In the genomic region with DNA sequence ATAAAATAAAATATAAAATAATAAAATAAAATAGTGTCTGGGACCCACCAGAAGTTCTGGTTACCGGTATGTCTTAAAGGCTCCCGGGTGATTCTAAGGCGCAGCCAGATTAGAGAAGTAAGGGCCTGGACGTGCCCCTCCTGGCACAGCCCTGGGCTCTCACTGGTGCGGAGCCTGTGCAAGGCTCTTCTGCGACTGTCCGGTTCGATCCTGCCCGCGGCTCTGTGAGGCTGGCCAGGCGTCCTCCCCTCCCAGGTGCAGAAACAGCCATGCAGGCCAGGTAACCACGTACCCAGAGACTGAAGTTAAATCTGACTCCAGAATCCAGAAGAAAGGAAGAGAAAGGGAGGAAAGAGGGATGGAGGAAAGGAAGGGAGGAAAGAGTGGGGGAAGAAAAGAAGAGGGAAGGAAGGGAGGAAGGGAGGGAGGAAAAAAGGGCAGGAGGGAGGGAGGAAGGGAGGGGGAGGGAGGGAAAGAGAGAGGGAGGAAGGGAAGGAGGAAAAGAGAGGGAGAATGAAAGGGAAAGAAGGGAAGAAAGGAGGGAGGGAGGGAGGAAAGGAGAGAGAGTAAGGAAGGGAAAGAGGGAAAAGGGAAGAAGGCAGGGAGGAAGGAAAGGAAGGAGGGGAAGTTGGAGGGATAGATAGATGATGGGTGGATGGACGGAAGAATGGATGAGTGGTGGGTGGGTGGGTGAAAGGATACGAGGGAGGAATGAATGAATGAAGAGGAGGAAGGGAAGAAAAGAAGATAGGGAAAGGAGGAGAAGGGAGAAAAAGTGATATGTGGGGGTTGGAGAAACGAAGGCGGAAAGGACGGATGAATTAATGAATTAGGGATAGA, we compare ENCODE assay signal across 11 cellular contexts. TPM values are rescaled to one million over a fixed set of nuclear protein-coding genes. Genes with fewer than 3 reads are reported as not detected.
DNase-seq lines count a peak whose midpoint lies in the region; ATAC-seq and TF ChIP-seq lines count a peak whose summit lies in the region.
"Had no signal": no experiment of that assay in that cellular context is flagged by ENCODE, and none has a peak within 500 bp of the region (broad histone marks: within the 10 kb centered on the region; RNA-seq: fewer than 3 reads in every experiment).

No MANE protein-coding gene starts in this region.

- no peak overlapping the region for H2BK120ac ChIP-seq in mesendoderm (ENCODE audit: low read depth, low read length)

- peaks cover 5% of the 10 kb centered on the region for H3K4me1 Mint-ChIP-seq in activated naive CD8-positive, alpha-beta T cell treated with anti-CD3 and anti-CD28 coated beads, Interleukin-2, amount 10 ng/mL, durations not matched to agents 7 days and 5 days

- TF ChIP-seq CTCF in left ventricle myocardium inferior (IDR thresholded peaks at IDR 0.05; ENCODE audit: borderline replicate concordance) (no peak), vagina (IDR thresholded peaks at IDR 0.05) (no peak)

- H4K8ac ChIP-seq in mesendoderm (ENCODE audit: low read depth, low read length): no peak overlapping the region

- DNase-seq in left ventricle myocardium inferior: no peak
- DNase-seq in left ventricle myocardium superior: no peak
- DNase-seq in activated naive CD8-positive, alpha-beta T cell treated with anti-CD3 and anti-CD28 coated beads, Interleukin-2, amount 10 ng/mL, durations not matched to agents 7 days and 5 days: no peak
- no peak for DNase-seq in mesendoderm
- DNase-seq in vagina (ENCODE audit: extremely low spot score in 2 of 2): peak in 1 of 2 donors; percentile 40
- no peak for DNase-seq in activated CD4-positive, CD25-positive, alpha-beta regulatory T cell (lab: John Stamatoyannopoulos, UW)
- DNase-seq in NCI-H2107 (lab: John Stamatoyannopoulos, UW): no peak
- no peak for DNase-seq in NCI-H226

- H3K36me3 Mint-ChIP-seq in activated naive CD8-positive, alpha-beta T cell treated with anti-CD3 and anti-CD28 coated beads, Interleukin-2, amount 10 ng/mL, durations not matched to agents 7 days and 5 days: no peaks in the 10 kb centered on the region

- no peak overlapping the region for H4K5ac ChIP-seq in mesendoderm (ENCODE audit: low read length)

- H3K79me1 ChIP-seq in mesendoderm (ENCODE audit: low read length): no peaks in the 10 kb centered on the region

- TF ChIP-seq POLR2A in vagina (IDR thresholded peaks at IDR 0.05): no peak

- no peak overlapping the region for H2BK15ac ChIP-seq in mesendoderm (replicated peaks; ENCODE audit: low read depth)

- H3K18ac ChIP-seq in mesendoderm (ENCODE audit: low read length): no peak overlapping the region

- no peak overlapping the region for H2AK5ac ChIP-seq in mesendoderm (ENCODE audit: low read length)

- no peak overlapping the region for H3K4ac ChIP-seq in mesendoderm (ENCODE audit: low read depth, low read length)

- H3K23ac ChIP-seq in mesendoderm (ENCODE audit: low read length): no peak overlapping the region

- H3K56ac ChIP-seq in mesendoderm (ENCODE audit: low read length): peak overlapping the region; percentile 84

- no peak overlapping the region for H2BK5ac ChIP-seq in mesendoderm (ENCODE audit: low read length)

- H3K79me2 ChIP-seq in mesendoderm (ENCODE audit: control insufficient read depth, insufficient read depth, low read length): no peaks in the 10 kb centered on the region

- peak overlapping the region; percentile 76 for H3K4me3 Mint-ChIP-seq in activated naive CD8-positive, alpha-beta T cell treated with anti-CD3 and anti-CD28 coated beads, Interleukin-2, amount 10 ng/mL, durations not matched to agents 7 days and 5 days

- peak overlapping the region; percentile 53 for H3K9ac ChIP-seq in mesendoderm (ENCODE audit: low read length)

- H3K4me2 ChIP-seq in mesendoderm (ENCODE audit: low read length): peak overlapping the region; percentile 62

- H3K36me3 ChIP-seq in left ventricle myocardium inferior (no peaks in the 10 kb centered on the region), mesendoderm (ENCODE audit: control insufficient read depth, insufficient read depth, low read length) (no peaks in the 10 kb centered on the region), vagina (no peaks in the 10 kb centered on the region)
- H3K36me3 ChIP-seq: pancreas had no signal

- H3K27ac ChIP-seq in left ventricle myocardium inferior (replicated peaks) (peak overlapping the region; percentile 83), mesendoderm (ENCODE audit: low read depth, low read length) (no peak overlapping the region), vagina (no peak overlapping the region)
- H3K27ac ChIP-seq: epithelial cell of prostate, pancreas had no signal

- POLR2A ChIA-PET in activated naive CD8-positive, alpha-beta T cell treated with anti-CD3 and anti-CD28 coated beads, Interleukin-2, amount 10 ng/mL, durations not matched to agents 7 days and 5 days (lab: Charles Lee): no interaction called here

- no peaks in the 10 kb centered on the region for H3K9me3 ChIP-seq in left ventricle myocardium inferior (replicated peaks)
- no peaks in the 10 kb centered on the region for H3K9me3 ChIP-seq in vagina
- H3K9me3 ChIP-seq: pancreas had no signal

- H3K4me3 ChIP-seq in left ventricle myocardium inferior (peak overlapping the region; percentile 54), mesendoderm (ENCODE audit: low read length) (no peak overlapping the region), vagina (peak overlapping the region; percentile 27 to 33)

- H3K27me3 ChIP-seq in left ventricle myocardium inferior (ENCODE audit: low read depth) (peaks cover 47% of the 10 kb centered on the region), mesendoderm (ENCODE audit: insufficient read depth, low read length, poor library complexity) (no peaks in the 10 kb centered on the region), vagina (no peaks in the 10 kb centered on the region)
- H3K27me3 ChIP-seq: pancreas had no signal

- no peak for ATAC-seq in left ventricle myocardium superior
- ATAC-seq in activated naive CD8-positive, alpha-beta T cell treated with anti-CD3 and anti-CD28 coated beads, Interleukin-2, amount 10 ng/mL, durations not matched to agents 7 days and 5 days (ENCODE audit: low read depth): no peak

- H3K4me1 ChIP-seq in left ventricle myocardium inferior: peaks cover 12% of the 10 kb centered on the region
- H3K4me1 ChIP-seq in mesendoderm (ENCODE audit: control insufficient read depth, low read depth, low read length): no peaks in the 10 kb centered on the region
- H3K4me1 ChIP-seq in vagina: peaks cover 9% of the 10 kb centered on the region
- H3K4me1 ChIP-seq: pancreas had no signal

- H3K9me3 Mint-ChIP-seq in activated naive CD8-positive, alpha-beta T cell treated with anti-CD3 and anti-CD28 coated beads, Interleukin-2, amount 10 ng/mL, durations not matched to agents 7 days and 5 days: no peaks in the 10 kb centered on the region

- H3K27ac Mint-ChIP-seq in activated naive CD8-positive, alpha-beta T cell treated with anti-CD3 and anti-CD28 coated beads, Interleukin-2, amount 10 ng/mL, durations not matched to agents 7 days and 5 days: peak overlapping the region; percentile 49

- intact Hi-C loops in left ventricle myocardium inferior (cut with micrococcal nuclease): no loop called here
- intact Hi-C loops in left ventricle myocardium superior (cut with micrococcal nuclease): no loop called here
- intact Hi-C loops in vagina (cut with DNase I): no loop called here

- 100% methylated on average over 5 of the region's 17 CpGs for WGBS in mesendoderm (ENCODE audit: extremely low coverage, insufficient coverage, low lambda C conversion rate)

- H3K27me3 Mint-ChIP-seq in activated naive CD8-positive, alpha-beta T cell treated with anti-CD3 and anti-CD28 coated beads, Interleukin-2, amount 10 ng/mL, durations not matched to agents 7 days and 5 days: peaks cover 11% of the 10 kb centered on the region

RNA-seq across cellular contexts. Expression of a gene that starts 42.3 kb away (rescaled TPM):
- not detected for total RNA-seq in left ventricle myocardium inferior
- total RNA-seq in left ventricle myocardium superior: not detected
- total RNA-seq in activated naive CD8-positive, alpha-beta T cell treated with anti-CD3 and anti-CD28 coated beads, Interleukin-2, amount 10 ng/mL, durations not matched to agents 7 days and 5 days: not detected
- polyA plus RNA-seq in mesendoderm (2013, experiment 1 of 2): not detected
- not detected for polyA plus RNA-seq in mesendoderm (2013, experiment 2 of 2)
- total RNA-seq in vagina: not detected
- total RNA-seq: NCI-H460, pancreas had no signal
- polyA plus RNA-seq: pancreas had no signal
